Comparison of ENCODE assay signal across 1 cellular context in genomic region chr3:9749333-9749662, GRCh38.
TF ChIP-seq lines count a peak whose summit lies in the region.

No MANE protein-coding gene starts in this region.

TF ChIP-seq in GM23338, 12 proteins besides CTCF, POLR2A, EP300 and RAD21 (continued from another document):
- TF ChIP-seq ZNF462 (CRISPR knock-in tag; IDR thresholded peaks at IDR 0.05), result no peak
- TF ChIP-seq JUNB (IDR thresholded peaks at IDR 0.05; ENCODE audit: unreplicated experiment), result no peak
TF ChIP-seq in GM23338: peak in this region for 0.
